Comparison of ENCODE assay signal across 13 cellular contexts in the genomic region with DNA sequence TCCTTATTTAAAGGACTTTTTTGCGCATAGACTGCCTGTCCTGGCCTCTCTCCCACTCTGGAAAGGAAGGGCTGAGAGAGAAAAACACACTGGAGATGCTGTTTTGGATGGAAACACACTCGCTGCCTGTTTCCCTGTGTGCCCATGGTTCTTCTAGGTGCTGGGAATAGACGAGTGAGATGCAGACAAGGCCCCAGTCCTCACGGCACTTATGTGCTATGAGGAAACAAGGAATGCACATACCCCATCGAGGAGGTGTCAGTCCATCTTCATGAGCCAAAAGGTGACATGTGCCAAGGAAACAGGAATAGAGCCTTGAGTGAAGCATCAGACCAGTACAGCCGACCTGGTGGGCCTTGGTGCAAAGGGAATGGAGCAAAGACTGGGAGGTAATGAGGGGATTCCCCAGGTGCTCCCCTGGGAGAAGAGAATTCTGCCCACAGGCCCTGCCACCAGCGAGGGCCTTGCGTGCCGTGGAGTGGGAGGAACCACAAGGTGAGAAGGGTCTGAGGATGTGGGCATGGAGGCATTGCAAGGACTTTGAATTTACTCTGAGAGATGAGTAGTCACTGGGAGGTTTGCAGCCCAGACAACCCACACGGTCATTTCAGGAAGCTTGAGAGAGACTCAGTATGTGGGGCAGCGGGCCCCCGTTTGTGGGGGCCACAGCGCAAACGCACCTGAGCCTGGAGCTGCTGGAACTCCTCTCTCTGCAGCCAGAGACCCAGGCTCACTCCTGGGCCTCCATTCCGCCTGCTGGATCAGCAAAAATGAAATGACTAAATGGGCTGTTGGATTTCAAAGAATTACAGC.
A peak's percentile ranks its signal among the peaks of the same experiment; 100 is the strongest.
DNase-seq lines count a peak whose midpoint lies in the region; ATAC-seq and TF ChIP-seq lines count a peak whose summit lies in the region.
"Had no signal": no experiment of that assay in that cellular context is flagged by ENCODE, and none has a peak within 500 bp of the region (broad histone marks: within the 10 kb centered on the region; RNA-seq: fewer than 3 reads in every experiment).

No MANE protein-coding gene starts in this region.

- TF ChIP-seq EP300 in upper lobe of left lung (IDR thresholded peaks at IDR 0.05) = no peak

- no peak for ATAC-seq in upper lobe of left lung (ENCODE audit: low FRiP score in 2 of 2)

- no peak overlapping the region for H2BK120ac ChIP-seq in neuronal stem cell (ENCODE audit: low read depth, low read length)

- H3K9me3 ChIP-seq in breast epithelium (no peaks in the 10 kb centered on the region), mammary epithelial cell (replicated peaks; ENCODE audit: insufficient read depth, low read length) (no peaks in the 10 kb centered on the region), neuronal stem cell (replicated peaks in 1 of 2; ENCODE audit: control insufficient read depth in 2 of 2, insufficient read depth in 1 of 2, low read depth in 1 of 2, low read length in 2 of 2) (no peaks in the 10 kb centered on the region), upper lobe of left lung (no peaks in the 10 kb centered on the region)
- H3K9me3 ChIP-seq: mucosa of descending colon had no signal

- no peak overlapping the region for H3K18ac ChIP-seq in neuronal stem cell (ENCODE audit: low read length)

- no peaks in the 10 kb centered on the region for H3K79me2 ChIP-seq in mammary epithelial cell (ENCODE audit: insufficient read depth, low read length)

- H3K27ac ChIP-seq in breast epithelium (peak overlapping the region; percentile 26 to 86), mammary epithelial cell (ENCODE audit: insufficient read depth, low read depth, low read length) (no peak overlapping the region), epithelial cell of prostate (peak overlapping the region; percentile 40), neuronal stem cell (replicated peaks; ENCODE audit: low read length) (no peak overlapping the region), upper lobe of left lung (peak overlapping the region; percentile 3 to 68 (median 58))

- H3K4me3 ChIP-seq in breast epithelium (no peak overlapping the region), mammary epithelial cell (replicated peaks in 1 of 3; ENCODE audit: insufficient read depth in 1 of 3, low read depth in 2 of 3, low read length in 3 of 3) (no peak overlapping the region), neuronal stem cell (ENCODE audit: low read length in 2 of 2) (no peak overlapping the region), upper lobe of left lung (no peak overlapping the region)
- H3K4me3 ChIP-seq: mucosa of descending colon had no signal

- intact Hi-C loops in breast epithelium (cut with DNase I; ENCODE audit: low total_unique reads) = no loop called here
- intact Hi-C loops in mammary epithelial cell (cut with micrococcal nuclease) = no loop called here

- dilution Hi-C loops in mammary epithelial cell (cut with HindIII; ENCODE audit: low sequenced_read_pairs) = no loop called here

- no peak overlapping the region for H2AK5ac ChIP-seq in neuronal stem cell (ENCODE audit: low read depth, low read length)

- H3K9ac ChIP-seq in mammary epithelial cell (ENCODE audit: insufficient read depth, low read length) (no peak overlapping the region), neuronal stem cell (ENCODE audit: low read depth, low read length, poor library complexity) (no peak overlapping the region)

- H3K27me3 ChIP-seq in breast epithelium = no peaks in the 10 kb centered on the region
- no peaks in the 10 kb centered on the region for H3K27me3 ChIP-seq in mammary epithelial cell (ENCODE audit: insufficient read depth, low read length)
- no peaks in the 10 kb centered on the region for H3K27me3 ChIP-seq in neuronal stem cell (ENCODE audit: control insufficient read depth in 3 of 3, insufficient read depth in 3 of 3, low read depth in 1 of 3, low read length in 3 of 3)
- no peaks in the 10 kb centered on the region for H3K27me3 ChIP-seq in upper lobe of left lung

- no peak overlapping the region for H4K8ac ChIP-seq in neuronal stem cell (ENCODE audit: low read depth, low read length)

- H2BK12ac ChIP-seq in neuronal stem cell (ENCODE audit: low read length) = no peak overlapping the region

- H3K4me2 ChIP-seq in mammary epithelial cell (ENCODE audit: insufficient read depth, low read depth, low read length) (no peak overlapping the region), neuronal stem cell (ENCODE audit: insufficient read depth, low read length, poor library complexity, severe bottlenecking) (no peak overlapping the region)

- no peak overlapping the region for H2BK15ac ChIP-seq in neuronal stem cell (ENCODE audit: low read length)

- H3K14ac ChIP-seq in neuronal stem cell (ENCODE audit: low read length) = no peak overlapping the region

- CTCF ChIA-PET in mammary epithelial cell (lab: Charles Lee; ENCODE audit: low non-redundant PET) = no interaction called here

- peaks cover 0 to 3% of the 10 kb centered on the region in 2 donors for H3K4me1 ChIP-seq in breast epithelium
- H3K4me1 ChIP-seq in mammary epithelial cell (ENCODE audit: insufficient read depth, low read length) = peaks cover 11% of the 10 kb centered on the region
- peaks cover 3 to 13% of the 10 kb centered on the region in 2 donors for H3K4me1 ChIP-seq in neuronal stem cell (ENCODE audit: control insufficient read depth in 2 of 2, insufficient read depth in 1 of 2, low read depth in 1 of 2, low read length in 2 of 2)
- H3K4me1 ChIP-seq in upper lobe of left lung = peaks cover 14 to 21% (median 16%) of the 10 kb centered on the region in 4 donors

- in situ Hi-C loops in mammary epithelial cell (cut with MboI; ENCODE audit: low sequenced_read_pairs in 2 of 2) = no loop called here

- H2AFZ ChIP-seq in mammary epithelial cell (ENCODE audit: low read depth, low read length) = no peak overlapping the region
- H2AFZ ChIP-seq in neuronal stem cell (ENCODE audit: low read length) = peak overlapping the region; percentile 47

- H3K36me3 ChIP-seq in breast epithelium = no peaks in the 10 kb centered on the region
- H3K36me3 ChIP-seq in mammary epithelial cell (ENCODE audit: insufficient read depth, low read length) = no peaks in the 10 kb centered on the region
- no peaks in the 10 kb centered on the region for H3K36me3 ChIP-seq in neuronal stem cell (replicated peaks in 1 of 2; ENCODE audit: control insufficient read depth in 2 of 2, insufficient read depth in 2 of 2, low read length in 2 of 2)
- no peaks in the 10 kb centered on the region for H3K36me3 ChIP-seq in upper lobe of left lung

- H3K4ac ChIP-seq in neuronal stem cell (ENCODE audit: low read length) = no peak overlapping the region

- TF ChIP-seq POLR2A in breast epithelium (IDR thresholded peaks at IDR 0.05) (no peak), upper lobe of left lung (IDR thresholded peaks at IDR 0.05) (no peak)

- no TSS peak for BruUV-seq in mammary epithelial cell (replicated peaks; lab: Mats Ljungman, UMichigan)

- DNase-seq in breast epithelium (ENCODE audit: low spot score in 2 of 2) (no peak), mammary epithelial cell (no peak), epithelial cell of prostate (ENCODE audit: low read depth, low spot score) (no peak), neuronal stem cell (ENCODE audit: low spot score) (no peak), upper lobe of left lung (peak in 1 of 2 donors; percentile 45), cerebellum (ENCODE audit: low spot score) (no peak), NCI-H2107 (lab: John Stamatoyannopoulos, UW) (no peak), HPDE6-E6E7 (ENCODE audit: extremely low spot score) (no peak)
- DNase-seq: activated CD8-positive, alpha-beta memory T cell treated with anti-CD3 and anti-CD28 coated beads, Interleukin-2, amount 50 U/mL, for 48 hours; activated naive CD8-positive, alpha-beta T cell treated with anti-CD3 and anti-CD28 coated beads, Interleukin-2, amount 10 ng/mL, durations not matched to agents 7 days and 5 days; CD8-positive, alpha-beta memory T cell; MV-4-11 had no signal

- no peak overlapping the region for H3K23ac ChIP-seq in neuronal stem cell (ENCODE audit: low read depth, low read length, poor library complexity)

- WGBS in mammary epithelial cell (ENCODE audit: low coverage, missing lambda C conversion rate) = 93% methylated on average over 9 of the region's 15 CpGs
- no CpG with 5 or more reads among the region's 15 CpGs for WGBS in neuronal stem cell (ENCODE audit: extremely low coverage in 2 of 2, insufficient read length in 2 of 2, insufficient replicate concordance in 1 of 2), 2 donors
- 81 to 87% methylated on average over 9 to 15 of the region's 15 CpGs for WGBS in upper lobe of left lung, 2 donors

- H4K20me1 ChIP-seq in mammary epithelial cell (ENCODE audit: insufficient read depth, low read length) = no peaks in the 10 kb centered on the region

- no peak overlapping the region for H2BK5ac ChIP-seq in neuronal stem cell (ENCODE audit: low read length)

- no peak overlapping the region for H4K91ac ChIP-seq in neuronal stem cell (ENCODE audit: low read depth, low read length, poor library complexity)

- no peaks in the 10 kb centered on the region for H3K79me1 ChIP-seq in neuronal stem cell (ENCODE audit: low read depth, low read length)

- TF ChIP-seq CTCF in breast epithelium (IDR thresholded peaks at IDR 0.05) (no peak), mammary epithelial cell (conservative IDR thresholded peaks at IDR 0.05 in 1 of 2, IDR thresholded peaks at IDR 0.05 in 1 of 2; ENCODE audit: extremely low read depth in 1 of 2, insufficient read depth in 1 of 2, low read depth in 1 of 2, low read length in 2 of 2) (no peak), upper lobe of left lung (IDR thresholded peaks at IDR 0.05) (no peak)

Comparison
In these comparisons a context has a peak if more than half of its experiments do, and no peak if none do; other contexts are left out.
1. H3K27ac ChIP-seq: peak in breast epithelium (2 of 2), epithelial cell of prostate (single experiment) and upper lobe of left lung (4 of 4); none in mammary epithelial cell (single experiment) and neuronal stem cell (single experiment).